ENCODE assay signal across 22 cellular contexts in genomic region chr12:111826982-111827381, GRCh38. TPM values are rescaled to one million over a fixed set of nuclear protein-coding genes. Genes with fewer than 3 reads are reported as not detected.
A peak's percentile ranks its signal among the peaks of the same experiment; 100 is the strongest.
DNase-seq lines count a peak whose midpoint lies in the region; ATAC-seq and TF ChIP-seq lines count a peak whose summit lies in the region.
"Had no signal": no experiment of that assay in that cellular context is flagged by ENCODE, and none has a peak within 500 bp of the region (broad histone marks: within the 10 kb centered on the region; RNA-seq: fewer than 3 reads in every experiment).

No MANE protein-coding gene starts in this region.

- H3K4me3 Mint-ChIP-seq in CD14-positive monocyte (no peak overlapping the region), GM23338 (no peak overlapping the region), WTC11 (no peak overlapping the region)
- no peak overlapping the region for H3K4me3 Mint-ChIP-seq in activated T-cell treated with anti-CD3 and anti-CD28 coated beads, Interleukin-2, amount 50 U/mL, for 4 hours
- no peak overlapping the region for H3K4me3 Mint-ChIP-seq in activated T-helper 2 cell treated with anti-CD3 and anti-CD28 coated beads, Interferon-gamma antibody, Interleukin-2, Interleukin-4, amounts not matched to agents 10 μg/mL and 5 μg/mL and 100 μg/mL, durations not matched to agents 14 hours and 24 hours and 36 hours (ENCODE audit: low read depth)
- H3K4me3 Mint-ChIP-seq: CD4-positive, alpha-beta memory T cell had no signal

- H3K36me3 Mint-ChIP-seq in CD14-positive monocyte (no peaks in the 10 kb centered on the region), GM23338 (ENCODE audit: low read depth) (no peaks in the 10 kb centered on the region), WTC11 (peaks cover 5% of the 10 kb centered on the region; the same call in 1 of the 2 replicates)
- H3K36me3 Mint-ChIP-seq in activated T-cell treated with anti-CD3 and anti-CD28 coated beads, Interleukin-2, amount 50 U/mL, for 4 hours (ENCODE audit: insufficient read depth), result no peaks in the 10 kb centered on the region
- H3K36me3 Mint-ChIP-seq in activated T-helper 2 cell treated with anti-CD3 and anti-CD28 coated beads, Interferon-gamma antibody, Interleukin-2, Interleukin-4, amounts not matched to agents 10 μg/mL and 5 μg/mL and 100 μg/mL, durations not matched to agents 14 hours and 24 hours and 36 hours (ENCODE audit: low read depth), result no peaks in the 10 kb centered on the region
- H3K36me3 Mint-ChIP-seq: CD4-positive, alpha-beta memory T cell had no signal

- peak overlapping the region; percentile 28 for H4K91ac ChIP-seq in trophoblast cell (ENCODE audit: low read depth, low read length)

- no peak overlapping the region for H2BK5ac ChIP-seq in trophoblast cell (ENCODE audit: low read depth, low read length, poor library complexity)

- H3K79me1 ChIP-seq in trophoblast cell (ENCODE audit: low read length), result peaks cover 17% of the 10 kb centered on the region

- H3K36me3 ChIP-seq in GM23338 (ENCODE audit: insufficient read depth) (no peaks in the 10 kb centered on the region), trophoblast cell (ENCODE audit: control insufficient read depth in 1 of 2, insufficient read depth in 2 of 2, low read length in 2 of 2) (no peaks in the 10 kb centered on the region)
- H3K36me3 ChIP-seq: BLaER1, Peyer's patch had no signal

- no peaks in the 10 kb centered on the region for H3F3A ChIP-seq in GM23338 (replicated peaks; ENCODE audit: low read depth)

- H3K79me2 ChIP-seq in GM23338 (replicated peaks; ENCODE audit: insufficient read depth) (no peaks in the 10 kb centered on the region), trophoblast cell (ENCODE audit: control insufficient read depth, insufficient read depth, low read length, poor library complexity) (no peaks in the 10 kb centered on the region)

- intact Hi-C loops in CD14-positive monocyte (cut with micrococcal nuclease), result no loop called here
- intact Hi-C loops in activated T-helper 2 cell treated with anti-CD3 and anti-CD28 coated beads, Interferon-gamma antibody, Interleukin-2, Interleukin-4, amounts not matched to agents 10 μg/mL and 5 μg/mL and 100 μg/mL, durations not matched to agents 14 hours and 24 hours and 36 hours (cut with micrococcal nuclease), result no loop called here

- peak overlapping the region; percentile 61 for H2BK12ac ChIP-seq in trophoblast cell (ENCODE audit: low read length)

- H3K27ac Mint-ChIP-seq in CD14-positive monocyte, result peak overlapping the region in 6 of 7 donors; percentile 4 to 53 (median 22)
- H3K27ac Mint-ChIP-seq in GM23338, result 0 out of 2 replicates have a peak overlapping the region, but pooled peaks have one; percentile 31
- no peak overlapping the region for H3K27ac Mint-ChIP-seq in WTC11
- H3K27ac Mint-ChIP-seq in activated T-helper 2 cell treated with anti-CD3 and anti-CD28 coated beads, Interferon-gamma antibody, Interleukin-2, Interleukin-4, amounts not matched to agents 10 μg/mL and 5 μg/mL and 100 μg/mL, durations not matched to agents 14 hours and 24 hours and 36 hours, result no peak overlapping the region
- H3K27ac Mint-ChIP-seq: CD4-positive, alpha-beta memory T cell had no signal

- H2AK5ac ChIP-seq in trophoblast cell (ENCODE audit: low read length), result peak overlapping the region; percentile 14

- H3K4me1 Mint-ChIP-seq in CD14-positive monocyte (peaks cover 41% of the 10 kb centered on the region), GM23338 (peaks cover 14% of the 10 kb centered on the region), WTC11 (peaks cover 9% of the 10 kb centered on the region; the same call in 1 of the 2 replicates)
- H3K4me1 Mint-ChIP-seq in activated T-cell treated with anti-CD3 and anti-CD28 coated beads, Interleukin-2, amount 50 U/mL, for 4 hours (ENCODE audit: low read depth), result no peaks in the 10 kb centered on the region
- H3K4me1 Mint-ChIP-seq in activated T-helper 2 cell treated with anti-CD3 and anti-CD28 coated beads, Interferon-gamma antibody, Interleukin-2, Interleukin-4, amounts not matched to agents 10 μg/mL and 5 μg/mL and 100 μg/mL, durations not matched to agents 14 hours and 24 hours and 36 hours (ENCODE audit: low read depth), result no peaks in the 10 kb centered on the region

- no peak overlapping the region for H4K12ac ChIP-seq in trophoblast cell (ENCODE audit: low read depth, low read length)

- no peaks in the 10 kb centered on the region for H3K27me3 ChIP-seq in GM23338 (ENCODE audit: insufficient read depth)
- H3K27me3 ChIP-seq in trophoblast cell (ENCODE audit: insufficient read depth, low read length), result no peaks in the 10 kb centered on the region
- H3K27me3 ChIP-seq: BLaER1, Peyer's patch had no signal

- H4K8ac ChIP-seq in trophoblast cell (ENCODE audit: low read depth, low read length), result no peak overlapping the region

- no peak for TF ChIP-seq CTCF in CD14-positive monocyte (IDR thresholded peaks at IDR 0.05)
- TF ChIP-seq CTCF in GM23338 (conservative IDR thresholded peaks at IDR 0.05; ENCODE audit: low read depth in 2 of 2), result no peak
- no peak for TF ChIP-seq CTCF in WTC11 (IDR thresholded peaks at IDR 0.05)

- no peak overlapping the region for H3K4ac ChIP-seq in trophoblast cell (ENCODE audit: low read depth, low read length)

- H2AFZ ChIP-seq in GM23338 (no peak overlapping the region), trophoblast cell (ENCODE audit: insufficient read depth, low read length, poor library complexity) (no peak overlapping the region)

- no peaks in the 10 kb centered on the region for H3K9me2 ChIP-seq in GM23338 (ENCODE audit: insufficient read depth)
- H3K9me2 ChIP-seq: SK-N-SH had no signal

- no peak overlapping the region for H3K14ac ChIP-seq in trophoblast cell (ENCODE audit: low read length)

- H3K27ac ChIP-seq in GM23338 (ENCODE audit: low read depth) (no peak overlapping the region), trophoblast cell (ENCODE audit: low read depth, low read length) (no peak overlapping the region)
- H3K27ac ChIP-seq: BLaER1, Peyer's patch had no signal

- H4K20me1 ChIP-seq in GM23338 (replicated peaks; ENCODE audit: insufficient read depth), result no peaks in the 10 kb centered on the region
- H4K20me1 ChIP-seq: BLaER1 had no signal

- H3K23ac ChIP-seq in trophoblast cell (ENCODE audit: low read length), result no peak overlapping the region

- WGBS in trophoblast cell (ENCODE audit: extremely low coverage, insufficient coverage, insufficient read length), result no CpG with 5 or more reads among the region's 2 CpGs

- peak overlapping the region; percentile 46 for H2BK120ac ChIP-seq in trophoblast cell (ENCODE audit: insufficient read depth, low read length, poor library complexity)

- no peak overlapping the region for H3K9ac ChIP-seq in trophoblast cell (ENCODE audit: low read length)
- H3K9ac ChIP-seq: BLaER1, SK-N-SH had no signal

- CTCF ChIA-PET in WTC11 (lab: Charles Lee), result interaction anchor here (0.7 to 1.1 kb wide), 2 partner anchors 8 to 14 kb away, joined by 3 to 4 read pairs; no protein-coding TSS in a partner anchor

- H3K4me2 ChIP-seq in GM23338, result no peak overlapping the region
- no peak overlapping the region for H3K4me2 ChIP-seq in trophoblast cell (ENCODE audit: low read length)
- H3K4me2 ChIP-seq: BLaER1, SK-N-SH had no signal

- DNase-seq in CD14-positive monocyte (ENCODE audit: low spot score) (no peak), GM23338 (ENCODE audit: low spot score) (no peak), WTC11 (ENCODE audit: low spot score) (no peak), trophoblast cell (no peak)
- no peak for DNase-seq in activated T-cell treated with anti-CD3 and anti-CD28 coated beads, Interleukin-2, amount 50 U/mL, for 4 hours
- no peak for DNase-seq in activated T-helper 2 cell treated with anti-CD3 and anti-CD28 coated beads, Interferon-gamma antibody, Interleukin-2, Interleukin-4, amounts not matched to agents 10 μg/mL and 5 μg/mL and 100 μg/mL, durations not matched to agents 14 hours and 24 hours and 36 hours (ENCODE audit: low spot score)
- DNase-seq: CD4-positive, alpha-beta memory T cell; COR-L47; DMS53; Karpas-422; NCI-H2029; NCI-H2227 treated with DMSO at 0.1 percent for 48 hours; NCI-H526 treated with DMSO at 0.1 percent for 48 hours; OCI-M1; Peyer's patch; SIG-M5; SK-N-SH; SW 1271 had no signal

- H3K27me3 Mint-ChIP-seq in CD14-positive monocyte (ENCODE audit: low read depth in 3 of 3) (peaks cover 0 to 3% (median 2%) of the 10 kb centered on the region in 3 donors), GM23338 (ENCODE audit: insufficient read depth, low read depth, poor library complexity) (peaks cover 6% of the 10 kb centered on the region), WTC11 (ENCODE audit: low read depth) (no peaks in the 10 kb centered on the region)
- peaks cover 11% of the 10 kb centered on the region for H3K27me3 Mint-ChIP-seq in activated T-cell treated with anti-CD3 and anti-CD28 coated beads, Interleukin-2, amount 50 U/mL, for 4 hours (ENCODE audit: low read depth)
- H3K27me3 Mint-ChIP-seq in activated T-helper 2 cell treated with anti-CD3 and anti-CD28 coated beads, Interferon-gamma antibody, Interleukin-2, Interleukin-4, amounts not matched to agents 10 μg/mL and 5 μg/mL and 100 μg/mL, durations not matched to agents 14 hours and 24 hours and 36 hours (ENCODE audit: low read depth), result peaks cover 18% of the 10 kb centered on the region

- no peak for ATAC-seq in GM23338
- no peak for ATAC-seq in WTC11
- no peak for ATAC-seq in GM18868 (IDR thresholded peaks at IDR 0.05; ENCODE audit: unreplicated experiment)
- ATAC-seq in GM21825 (IDR thresholded peaks at IDR 0.05; ENCODE audit: unreplicated experiment), result no peak
- ATAC-seq in activated T-cell treated with anti-CD3 and anti-CD28 coated beads, Interleukin-2, amount 50 U/mL, for 4 hours, result no peak
- ATAC-seq: HCT116 had no signal

- H3K4me3 ChIP-seq in GM23338, result no peak overlapping the region
- no peak overlapping the region for H3K4me3 ChIP-seq in trophoblast cell (ENCODE audit: low read depth, low read length)
- H3K4me3 ChIP-seq: BLaER1, Peyer's patch had no signal

- POLR2A ChIA-PET in WTC11 (lab: Charles Lee), result no interaction called here

- H3K18ac ChIP-seq in trophoblast cell (ENCODE audit: low read length), result no peak overlapping the region

- H3K4me1 ChIP-seq in GM23338 (ENCODE audit: insufficient read depth) (no peaks in the 10 kb centered on the region; the same call in 1 of the 2 replicates), trophoblast cell (ENCODE audit: control insufficient read depth in 1 of 2, insufficient read depth in 2 of 2, low read length in 2 of 2) (peaks cover 4 to 5% of the 10 kb centered on the region in 2 experiments)

- H3K9me3 ChIP-seq in trophoblast cell (ENCODE audit: insufficient read depth, low read depth, low read length), result peaks cover 3% of the 10 kb centered on the region
- H3K9me3 ChIP-seq: BLaER1, Peyer's patch, SK-N-SH had no signal

- no peaks in the 10 kb centered on the region for H3K9me3 Mint-ChIP-seq in CD14-positive monocyte
- H3K9me3 Mint-ChIP-seq in GM23338, result peaks cover 4% of the 10 kb centered on the region; the same call in 2 of the 3 replicates
- H3K9me3 Mint-ChIP-seq in WTC11, result peaks cover 25% of the 10 kb centered on the region
- no peaks in the 10 kb centered on the region for H3K9me3 Mint-ChIP-seq in activated T-cell treated with anti-CD3 and anti-CD28 coated beads, Interleukin-2, amount 50 U/mL, for 4 hours
- H3K9me3 Mint-ChIP-seq in activated T-helper 2 cell treated with anti-CD3 and anti-CD28 coated beads, Interferon-gamma antibody, Interleukin-2, Interleukin-4, amounts not matched to agents 10 μg/mL and 5 μg/mL and 100 μg/mL, durations not matched to agents 14 hours and 24 hours and 36 hours, result no peaks in the 10 kb centered on the region

RNA-seq across cellular contexts. Expression of gene MAPKAPK5, which starts 15.0 kb away (rescaled TPM):
- 10 to 100 TPM; 25.3 to 28.2 TPM for polyA plus RNA-seq in CD14-positive monocyte
- total RNA-seq in GM23338 (2014; rRNA removed; shearing (Covaris generic)), result 77.0 and 107 TPM in 2 replicates
- polyA plus RNA-seq in GM23338 (2016; fragmentation: Nextera tagmentation; extraction: Ambion mirVana), result 39.6 and 41.5 TPM in 2 replicates
- total RNA-seq in WTC11 (2021), result 71.1 to 81.8 TPM (median 71.2 TPM) in 3 replicates
- polyA plus RNA-seq in trophoblast cell (2013), result 23.3 and 23.4 TPM in 2 replicates
- total RNA-seq in activated T-cell treated with anti-CD3 and anti-CD28 coated beads, Interleukin-2, amount 50 U/mL, for 4 hours, result 100 to 1,000 TPM in 1 of 3 donors, 10 to 100 TPM in 2; 98.7 to 109 (median 98.9) TPM
- total RNA-seq in activated T-helper 2 cell treated with anti-CD3 and anti-CD28 coated beads, Interferon-gamma antibody, Interleukin-2, Interleukin-4, amounts not matched to agents 10 μg/mL and 5 μg/mL and 100 μg/mL, durations not matched to agents 14 hours and 24 hours and 36 hours, result 66.4 and 68.1 TPM in 2 replicates

Comparison
In these comparisons a context has a peak if more than half of its experiments do, and no peak if none do; other contexts are left out.
1. H3K27ac Mint-ChIP-seq: peak in CD14-positive monocyte (6 of 7) and GM23338 (single experiment); none in WTC11 (single experiment) and activated T-helper 2 cell treated with anti-CD3 and anti-CD28 coated beads, Interferon-gamma antibody, Interleukin-2, Interleukin-4, amounts not matched to agents 10 μg/mL and 5 μg/mL and 100 μg/mL, durations not matched to agents 14 hours and 24 hours and 36 hours (single experiment).